Comparison of ENCODE assay signal across 1 cellular context in the genomic region with DNA sequence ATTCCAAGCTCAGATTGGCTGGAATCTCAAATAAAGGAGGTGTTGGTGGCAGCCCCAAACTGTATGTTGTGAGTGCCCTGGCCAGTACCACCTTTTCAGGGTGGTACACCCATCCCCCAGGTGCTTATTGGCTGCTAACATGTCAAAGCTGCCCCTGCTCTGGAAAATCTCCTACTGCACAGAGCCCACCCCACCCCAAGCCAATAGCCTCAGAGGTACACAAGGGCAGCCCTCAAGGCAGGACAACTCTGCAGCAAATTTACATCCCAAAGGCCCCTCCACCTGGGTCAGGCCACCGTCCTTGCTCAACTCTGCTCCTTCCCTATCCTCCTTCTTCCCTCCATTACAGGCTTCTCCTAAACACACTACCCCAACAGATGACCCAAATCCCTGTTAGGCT.
TF ChIP-seq lines count a peak whose summit lies in the region.

No MANE protein-coding gene starts in this region.

TF ChIP-seq in H1, 55 proteins besides CTCF, POLR2A, EP300 and RAD21:
- no peak for TF ChIP-seq EGR1 (IDR thresholded peaks at IDR 0.05; ENCODE audit: borderline replicate concordance, low read depth, low read length)
- no peak for TF ChIP-seq YY1 (IDR thresholded peaks at IDR 0.05; ENCODE audit: low read depth, low read length)
- no peak for TF ChIP-seq ZNF274 (IDR thresholded peaks at IDR 0.05; ENCODE audit: borderline replicate concordance, extremely low read depth, low read length)
- TF ChIP-seq CHD1 (IDR thresholded peaks at IDR 0.05; ENCODE audit: low read depth, low read length), result no peak
- TF ChIP-seq, protein P1, sequence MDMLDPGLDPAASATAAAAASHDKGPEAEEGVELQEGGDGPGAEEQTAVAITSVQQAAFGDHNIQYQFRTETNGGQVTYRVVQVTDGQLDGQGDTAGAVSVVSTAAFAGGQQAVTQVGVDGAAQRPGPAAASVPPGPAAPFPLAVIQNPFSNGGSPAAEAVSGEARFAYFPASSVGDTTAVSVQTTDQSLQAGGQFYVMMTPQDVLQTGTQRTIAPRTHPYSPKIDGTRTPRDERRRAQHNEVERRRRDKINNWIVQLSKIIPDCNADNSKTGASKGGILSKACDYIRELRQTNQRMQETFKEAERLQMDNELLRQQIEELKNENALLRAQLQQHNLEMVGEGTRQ (IDR thresholded peaks at IDR 0.05; ENCODE audit: low read length), result no peak
- no peak for TF ChIP-seq HDAC6 (IDR thresholded peaks at IDR 0.05; ENCODE audit: low read depth, low read length)
- TF ChIP-seq ATF3 (IDR thresholded peaks at IDR 0.05; ENCODE audit: insufficient read depth, low read depth, low read length), result no peak
- no peak for TF ChIP-seq POLR2AphosphoS5 (IDR thresholded peaks at IDR 0.05; ENCODE audit: low read depth, low read length)
- no peak for TF ChIP-seq CREB1 (IDR thresholded peaks at IDR 0.05)
- no peak for TF ChIP-seq NRF1 (IDR thresholded peaks at IDR 0.05; ENCODE audit: low read depth, low read length)
- no peak for TF ChIP-seq CBX8 (IDR thresholded peaks at IDR 0.05; ENCODE audit: borderline replicate concordance, low read depth, low read length)
- TF ChIP-seq EZH2 (IDR thresholded peaks at IDR 0.05; ENCODE audit: low read depth, low read length, severe bottlenecking), result no peak
- no peak for TF ChIP-seq SRF (IDR thresholded peaks at IDR 0.05; ENCODE audit: low read depth, low read length)
- TF ChIP-seq SP4 (IDR thresholded peaks at IDR 0.05; ENCODE audit: low read length), result no peak
- TF ChIP-seq RFX5 (IDR thresholded peaks at IDR 0.05; ENCODE audit: borderline replicate concordance, low read depth, low read length), result no peak
- TF ChIP-seq SAP30 (IDR thresholded peaks at IDR 0.05; ENCODE audit: insufficient read depth, insufficient replicate concordance, low read length), result no peak
- no peak for TF ChIP-seq SP2 (IDR thresholded peaks at IDR 0.05; ENCODE audit: low read length)
- no peak for TF ChIP-seq CBX5 (IDR thresholded peaks at IDR 0.05; ENCODE audit: low read depth, low read length)
